13 cellular contexts compared by ENCODE assay signal in genomic region chr13:43698743-43699142, GRCh38.
DNase-seq lines count a peak whose midpoint lies in the region; ATAC-seq and TF ChIP-seq lines count a peak whose summit lies in the region.
"Had no signal": no experiment of that assay in that cellular context is flagged by ENCODE, and none has a peak within 500 bp of the region (broad histone marks: within the 10 kb centered on the region; RNA-seq: fewer than 3 reads in every experiment).

No MANE protein-coding gene starts in this region.

- H3K79me1 ChIP-seq in IMR-90 (ENCODE audit: low read depth in 1 of 2, low read length in 2 of 2): no peaks in the 10 kb centered on the region

- no peak overlapping the region for H4K8ac ChIP-seq in IMR-90 (ENCODE audit: low read depth in 2 of 2, low read length in 2 of 2)

- no peaks in the 10 kb centered on the region for H3K9me2 ChIP-seq in hepatocyte (replicated peaks; ENCODE audit: insufficient read depth)

- H3K9me3 ChIP-seq in IMR-90 (ENCODE audit: control insufficient read depth, insufficient read depth, low read length) (no peaks in the 10 kb centered on the region), hepatocyte (ENCODE audit: low read depth) (no peaks in the 10 kb centered on the region), smooth muscle cell (replicated peaks; ENCODE audit: low read depth) (no peaks in the 10 kb centered on the region), colonic mucosa (no peaks in the 10 kb centered on the region)
- H3K9me3 ChIP-seq: right lobe of liver had no signal

- H3K4me1 ChIP-seq in IMR-90 (ENCODE audit: control insufficient read depth, insufficient read depth, low read length) (peaks cover 2% of the 10 kb centered on the region; the same call in 1 of the 2 replicates), hepatocyte (ENCODE audit: insufficient read depth) (no peaks in the 10 kb centered on the region), smooth muscle cell (ENCODE audit: low read depth) (peaks cover 10% of the 10 kb centered on the region), colonic mucosa (no peaks in the 10 kb centered on the region)
- H3K4me1 ChIP-seq: adrenal gland, right lobe of liver had no signal

- peaks cover 2% of the 10 kb centered on the region for H3K27me3 ChIP-seq in IMR-90 (ENCODE audit: control insufficient read depth, insufficient read depth, low read length)
- no peaks in the 10 kb centered on the region for H3K27me3 ChIP-seq in hepatocyte
- no peaks in the 10 kb centered on the region for H3K27me3 ChIP-seq in smooth muscle cell (ENCODE audit: low read depth)
- no peaks in the 10 kb centered on the region for H3K27me3 ChIP-seq in colonic mucosa
- H3K27me3 ChIP-seq: adrenal gland, right lobe of liver had no signal

- intact Hi-C loops in IMR-90 (cut with micrococcal nuclease): no loop called here
- intact Hi-C loops in colonic mucosa (cut with DNase I): no loop called here

- H3K79me2 ChIP-seq in hepatocyte (no peaks in the 10 kb centered on the region), smooth muscle cell (ENCODE audit: low read depth) (no peaks in the 10 kb centered on the region)

- no peaks in the 10 kb centered on the region for H3K9me3 Mint-ChIP-seq in chondrocyte (ENCODE audit: low read depth)
- H3K9me3 Mint-ChIP-seq: activated B cell treated with CpG ODN at 0.5 μM for 24 hours; CD8-positive, alpha-beta memory T cell had no signal

- POLR2A ChIA-PET in IMR-90 (lab: Charles Lee; ENCODE audit: unreplicated experiment): interaction anchor here (0.8 kb wide), 1 partner anchor 9 kb away, joined by 11 read pairs; no protein-coding TSS in a partner anchor

- no peak overlapping the region for H3K4me3 Mint-ChIP-seq in chondrocyte (ENCODE audit: unreplicated experiment)
- H3K4me3 Mint-ChIP-seq: activated B cell treated with CpG ODN at 0.5 μM for 24 hours; CD8-positive, alpha-beta memory T cell had no signal

- H4K5ac ChIP-seq in IMR-90 (ENCODE audit: low read depth, low read length): no peak overlapping the region

- CTCF ChIA-PET in IMR-90 (lab: Yijun Ruan, JAX): no interaction called here

- no peak overlapping the region for H3K56ac ChIP-seq in IMR-90 (ENCODE audit: extremely low read depth, insufficient read depth, low read length)

- BruUV-seq in IMR-90 (replicated peaks; lab: Mats Ljungman, UMichigan): no TSS peak

- peaks cover 30% of the 10 kb centered on the region for H3K4me1 Mint-ChIP-seq in chondrocyte (ENCODE audit: low read depth)
- H3K4me1 Mint-ChIP-seq: activated B cell treated with CpG ODN at 0.5 μM for 24 hours; CD8-positive, alpha-beta memory T cell had no signal

- H4K20me1 ChIP-seq in IMR-90 (ENCODE audit: insufficient read depth, low read length) (no peaks in the 10 kb centered on the region), hepatocyte (ENCODE audit: insufficient read depth, poor library complexity, severe bottlenecking) (no peaks in the 10 kb centered on the region), smooth muscle cell (ENCODE audit: low read depth) (no peaks in the 10 kb centered on the region)

- peaks cover 4% of the 10 kb centered on the region for H3K9me1 ChIP-seq in IMR-90 (ENCODE audit: insufficient read depth, low read length)

- in situ Hi-C loops in IMR-90 (cut with MboI; ENCODE audit: low sequenced_read_pairs): no loop called here

- H2AK5ac ChIP-seq in IMR-90 (ENCODE audit: low read depth, low read length): no peak overlapping the region

- no peak for TF ChIP-seq RAD21 in IMR-90 (IDR thresholded peaks at IDR 0.05; ENCODE audit: low read length)

- H3K27ac ChIP-seq in IMR-90 (ENCODE audit: insufficient read depth, low read length) (no peak overlapping the region), hepatocyte (no peak overlapping the region), smooth muscle cell (ENCODE audit: low read depth) (peak overlapping the region; percentile 49), colonic mucosa (no peak overlapping the region)
- H3K27ac ChIP-seq: adrenal gland, right lobe of liver had no signal

- no peaks in the 10 kb centered on the region for H3K27me3 Mint-ChIP-seq in chondrocyte (ENCODE audit: low read depth)

- H2BK5ac ChIP-seq in IMR-90 (ENCODE audit: low read depth, low read length, poor library complexity, severe bottlenecking): no peak overlapping the region

- dilution Hi-C loops in IMR-90 (cut with HindIII; ENCODE audit: low sequenced_read_pairs, unreplicated experiment): no loop called here

- peak overlapping the region; percentile 57 for H3K27ac Mint-ChIP-seq in chondrocyte (ENCODE audit: unreplicated experiment)
- H3K27ac Mint-ChIP-seq: activated B cell treated with CpG ODN at 0.5 μM for 24 hours; CD8-positive, alpha-beta memory T cell had no signal

- H2BK15ac ChIP-seq in IMR-90 (ENCODE audit: low read depth, low read length): no peak overlapping the region

- TF ChIP-seq POLR2A in IMR-90 (IDR thresholded peaks at IDR 0.05; ENCODE audit: low read depth, low read length): no peak

- 40% methylated on average over 1 of the region's 2 CpGs; no CpG with 5 or more reads in 1 of the 2 experiments for WGBS in IMR-90 (ENCODE audit: extremely low coverage in 2 of 2, insufficient read length in 1 of 2), 2 experiments
- 69% methylated on average over 2 of the region's 2 CpGs for WGBS in hepatocyte (ENCODE audit: low lambda C conversion rate, missing lambda C conversion rate)
- 5% methylated on average over 2 of the region's 2 CpGs for WGBS in smooth muscle cell (ENCODE audit: low lambda C conversion rate)

- H3K23ac ChIP-seq in IMR-90 (ENCODE audit: low read depth, low read length): no peak overlapping the region

- no peak overlapping the region for H2AK9ac ChIP-seq in IMR-90 (replicated peaks; ENCODE audit: low read depth, low read length, poor library complexity)

- no peak overlapping the region for H3K14ac ChIP-seq in IMR-90 (replicated peaks; ENCODE audit: low read depth, low read length)

- DNase-seq in IMR-90: peak; percentile 73
- DNase-seq in chondrocyte (ENCODE audit: low spot score): no peak
- peak; percentile 14 for DNase-seq in hepatocyte (ENCODE audit: low spot score)
- no peak for DNase-seq in smooth muscle cell (lab: John Stamatoyannopoulos, UW; ENCODE audit: unreplicated experiment)
- no peak for DNase-seq in NCI-H2227 (lab: John Stamatoyannopoulos, UW; ENCODE audit: unreplicated experiment)
- DNase-seq in SW480 (ENCODE audit: low spot score): no peak
- no peak for DNase-seq in DMS53 (lab: John Stamatoyannopoulos, UW)
- no peak for DNase-seq in colonic mucosa
- DNase-seq: activated B cell treated with CpG ODN at 0.5 μM for 24 hours; adrenal gland; CD8-positive, alpha-beta memory T cell; NCI-H2029; right lobe of liver had no signal

- H3K18ac ChIP-seq in IMR-90 (ENCODE audit: low read depth, low read length): no peak overlapping the region

- peak; percentile 85 for ATAC-seq in IMR-90 (ENCODE audit: low read depth)
- ATAC-seq: right lobe of liver had no signal

- H3K4me3 ChIP-seq in IMR-90 (ENCODE audit: insufficient read depth, low read depth, low read length) (no peak overlapping the region), hepatocyte (no peak overlapping the region), smooth muscle cell (no peak overlapping the region), colonic mucosa (no peak overlapping the region)
- H3K4me3 ChIP-seq: adrenal gland, right lobe of liver had no signal

- H3K36me3 ChIP-seq in IMR-90 (ENCODE audit: control insufficient read depth, insufficient read depth, low read length) (no peaks in the 10 kb centered on the region), hepatocyte (replicated peaks; ENCODE audit: insufficient read depth, low read depth) (no peaks in the 10 kb centered on the region), smooth muscle cell (ENCODE audit: low read depth) (no peaks in the 10 kb centered on the region), colonic mucosa (no peaks in the 10 kb centered on the region)
- H3K36me3 ChIP-seq: adrenal gland, right lobe of liver had no signal

- H3F3A ChIP-seq in smooth muscle cell (ENCODE audit: low read depth): peaks cover 5% of the 10 kb centered on the region

- TF ChIP-seq CTCF in IMR-90 (conservative IDR thresholded peaks at IDR 0.05; ENCODE audit: low read depth, low read length) (no peak), chondrocyte (IDR thresholded peaks at IDR 0.05) (no peak), hepatocyte (IDR thresholded peaks at IDR 0.05; ENCODE audit: poor library complexity) (no peak), smooth muscle cell (IDR thresholded peaks at IDR 0.05; ENCODE audit: borderline replicate concordance, insufficient read depth, poor library complexity, severe bottlenecking) (no peak), colonic mucosa (IDR thresholded peaks at IDR 0.05) (no peak)

- no peak overlapping the region for H3K4ac ChIP-seq in IMR-90 (ENCODE audit: low read depth, low read length)

- no peak overlapping the region for H2BK20ac ChIP-seq in IMR-90 (ENCODE audit: low read depth, low read length)

- no peak overlapping the region for H2AFZ ChIP-seq in IMR-90 (replicated peaks; ENCODE audit: low read length, poor library complexity)
- no peak overlapping the region for H2AFZ ChIP-seq in hepatocyte
- no peak overlapping the region for H2AFZ ChIP-seq in smooth muscle cell (ENCODE audit: low read depth)

- peak overlapping the region; percentile 46; the same call in 1 of the 2 replicates for H3K4me2 ChIP-seq in IMR-90 (ENCODE audit: low read depth, low read length)
- H3K4me2 ChIP-seq in hepatocyte: no peak overlapping the region
- H3K4me2 ChIP-seq in smooth muscle cell: peak overlapping the region; percentile 38

- no peak overlapping the region for H4K91ac ChIP-seq in IMR-90 (ENCODE audit: insufficient read depth, low read depth, low read length)

- no peaks in the 10 kb centered on the region for H3K36me3 Mint-ChIP-seq in chondrocyte (ENCODE audit: low read depth)
- H3K36me3 Mint-ChIP-seq: CD8-positive, alpha-beta memory T cell had no signal

- no peak overlapping the region for H3K9ac ChIP-seq in IMR-90 (ENCODE audit: low read depth, low read length)
- H3K9ac ChIP-seq in smooth muscle cell (ENCODE audit: low read depth): no peak overlapping the region
- H3K9ac ChIP-seq in colonic mucosa (ENCODE audit: low read depth in 2 of 2, low read length in 2 of 2): no peak overlapping the region

- H2BK120ac ChIP-seq in IMR-90 (ENCODE audit: low read depth, low read length): no peak overlapping the region

TF ChIP-seq in IMR-90, 13 proteins besides CTCF, POLR2A, EP300 and RAD21 (continues in another document):
- no peak for TF ChIP-seq BHLHE40 (IDR thresholded peaks at IDR 0.05; ENCODE audit: low read depth, low read length)
- no peak for TF ChIP-seq MAZ (IDR thresholded peaks at IDR 0.05; ENCODE audit: borderline replicate concordance, low read depth, low read length)
- no peak for TF ChIP-seq SMC3 (IDR thresholded peaks at IDR 0.05; ENCODE audit: low read depth, low read length)
- no peak for TF ChIP-seq USF2 (IDR thresholded peaks at IDR 0.05; ENCODE audit: low read depth, low read length)
- TF ChIP-seq CEBPB (IDR thresholded peaks at IDR 0.05; ENCODE audit: low read depth, low read length): peak; percentile 68; the same call in 1 of the 2 replicates

Comparison
In these comparisons a context has a peak if more than half of its experiments do, and no peak if none do; other contexts are left out.
1. DNase-seq: peak in IMR-90 (single experiment) and hepatocyte (single experiment); none in chondrocyte (single experiment), smooth muscle cell (single experiment), NCI-H2227 (single experiment), SW480 (single experiment), DMS53 (single experiment) and colonic mucosa (single experiment).